Comparison of ENCODE assay signal across 1 cellular context in genomic region chr12:71685961-71686657, GRCh38.
A peak's percentile ranks its signal among the peaks of the same experiment; 100 is the strongest.
TF ChIP-seq lines count a peak whose summit lies in the region.

TMEM19 (plus strand) TSS chr12:71686082; CDS start chr12:71686681, 599 bp downstream.

TF ChIP-seq in HepG2, 621 proteins besides CTCF, POLR2A, EP300 and RAD21 (continued from another document and continues in another):
- TF ChIP-seq PRDM4 (CRISPR knock-in tag; IDR thresholded peaks at IDR 0.05; ENCODE audit: borderline replicate concordance) (no peak), ZNF781 (CRISPR knock-in tag; IDR thresholded peaks at IDR 0.05; ENCODE audit: borderline replicate concordance, not compliant biosample characterization) (peak; percentile 86), ZNF776 (CRISPR knock-in tag; IDR thresholded peaks at IDR 0.05) (peak; percentile 92), GZF1 (CRISPR knock-in tag; IDR thresholded peaks at IDR 0.05) (no peak), ZFX (CRISPR knock-in tag; IDR thresholded peaks at IDR 0.05; ENCODE audit: low read depth) (peak; percentile 97), BRCA1 (CRISPR knock-in tag; IDR thresholded peaks at IDR 0.05) (no peak), HMGA1 (CRISPR knock-in tag; conservative IDR thresholded peaks at IDR 0.05) (no peak), THAP9 (CRISPR knock-in tag; IDR thresholded peaks at IDR 0.05; ENCODE audit: borderline replicate concordance) (no peak; the same call in 1 of the 2 replicates), FOXO4 (CRISPR knock-in tag; conservative IDR thresholded peaks at IDR 0.05) (no peak), ZNF672 (CRISPR knock-in tag; IDR thresholded peaks at IDR 0.05) (no peak), ZNF775 (CRISPR knock-in tag; IDR thresholded peaks at IDR 0.05; ENCODE audit: borderline replicate concordance) (peak; percentile 49; the same call in 1 of the 2 replicates), KLF15 (CRISPR knock-in tag; IDR thresholded peaks at IDR 0.05; ENCODE audit: borderline replicate concordance) (no peak), USF2 (IDR thresholded peaks at IDR 0.05; ENCODE audit: low read depth, low read length) (peak; percentile 80), USF2 (CRISPR knock-in tag; IDR thresholded peaks at IDR 0.05; ENCODE audit: borderline replicate concordance) (peak; percentile 78; the same call in 1 of the 2 replicates), REST (IDR thresholded peaks at IDR 0.05; ENCODE audit: borderline replicate concordance in 1 of 2, low read depth in 1 of 2, low read length in 2 of 2) (no peak), ZNF768 (CRISPR knock-in tag; IDR thresholded peaks at IDR 0.05) (peak; percentile 75; the same call in 1 of the 2 replicates), HNRNPL (IDR thresholded peaks at IDR 0.05; ENCODE audit: low read depth, low read length) (peak; percentile 85; the same call in 1 of the 2 replicates), NFKBIZ (CRISPR knock-in tag; IDR thresholded peaks at IDR 0.05) (0 out of 2 replicates have a peak, but pooled peaks have one; percentile 26), RFX3 (CRISPR knock-in tag; IDR thresholded peaks at IDR 0.05) (peak; percentile 20; the same call in 1 of the 2 replicates), PAWR (CRISPR knock-in tag; IDR thresholded peaks at IDR 0.05; ENCODE audit: borderline replicate concordance) (0 out of 2 replicates have a peak, but pooled peaks have one; percentile 84), SP4 (CRISPR knock-in tag; IDR thresholded peaks at IDR 0.05) (peak; percentile 88), ZNF205 (CRISPR knock-in tag; IDR thresholded peaks at IDR 0.05) (peak; percentile 49; the same call in 1 of the 2 replicates), STAT6 (CRISPR knock-in tag; IDR thresholded peaks at IDR 0.05; ENCODE audit: borderline replicate concordance) (peak; percentile 83; the same call in 1 of the 2 replicates), SYNCRIP (IDR thresholded peaks at IDR 0.05; ENCODE audit: insufficient read depth, low read depth, low read length) (no peak), ZIK1 (CRISPR knock-in tag; IDR thresholded peaks at IDR 0.05; ENCODE audit: borderline replicate concordance, low read depth) (peak; percentile 53; the same call in 1 of the 2 replicates), NFYB (CRISPR knock-in tag; IDR thresholded peaks at IDR 0.05) (peak; percentile 84), AKAP8 (CRISPR knock-in tag; IDR thresholded peaks at IDR 0.05) (peak; percentile 81), ZNF503 (CRISPR knock-in tag; IDR thresholded peaks at IDR 0.05) (peak; percentile 53; the same call in 1 of the 2 replicates), ZNF263 (CRISPR knock-in tag; IDR thresholded peaks at IDR 0.05) (peak; percentile 51; the same call in 1 of the 2 replicates), CEBPZ (IDR thresholded peaks at IDR 0.05; ENCODE audit: low read length) (no peak), ZBTB39 (CRISPR knock-in tag; IDR thresholded peaks at IDR 0.05) (no peak)
